Comparison of ENCODE assay signal across 8 cellular contexts in the genomic region with DNA sequence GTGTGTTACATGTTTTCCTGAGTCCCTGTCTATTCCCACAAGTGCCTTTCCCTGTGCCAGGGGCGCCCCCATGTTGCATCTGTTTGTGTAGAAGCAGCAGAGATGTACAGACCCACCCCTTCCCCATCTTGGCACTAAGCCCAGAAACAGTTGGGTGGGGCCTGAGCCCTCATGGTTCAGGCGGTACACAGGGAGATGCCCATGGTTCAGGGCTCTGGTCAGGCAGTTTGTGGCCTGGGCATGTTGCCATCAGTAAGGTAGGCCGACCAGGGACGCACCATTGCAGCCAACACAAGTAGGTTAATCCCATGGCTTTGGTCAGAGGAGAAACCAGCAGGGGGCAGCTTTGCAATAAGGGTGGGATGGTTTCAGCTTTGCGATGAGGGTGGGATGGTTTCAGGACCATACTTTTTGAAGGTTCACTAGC. TPM values are rescaled to one million over a fixed set of nuclear protein-coding genes. Genes with fewer than 3 reads are reported as not detected.
DNase-seq lines count a peak whose midpoint lies in the region; ATAC-seq and TF ChIP-seq lines count a peak whose summit lies in the region.

No MANE protein-coding gene starts in this region.

- peak overlapping the region; percentile 87 for H3K4me3 Mint-ChIP-seq in activated naive CD8-positive, alpha-beta T cell
- no peak overlapping the region for H3K4me3 Mint-ChIP-seq in activated naive CD8-positive, alpha-beta T cell treated with anti-CD3 and anti-CD28 coated beads for 36 hours

- intact Hi-C loops in psoas muscle (cut with DNase I) = no loop called here

- H3K36me3 ChIP-seq in psoas muscle (ENCODE audit: insufficient read depth in 1 of 2, low read depth in 1 of 2) = no peaks in the 10 kb centered on the region

- H3K27ac Mint-ChIP-seq in activated naive CD8-positive, alpha-beta T cell = no peak overlapping the region
- H3K27ac Mint-ChIP-seq in activated naive CD8-positive, alpha-beta T cell treated with anti-CD3 and anti-CD28 coated beads for 36 hours = no peak overlapping the region

- ATAC-seq in psoas muscle (no peak), HG02870 (IDR thresholded peaks at IDR 0.05; ENCODE audit: unreplicated experiment) (no peak), HG03442 (IDR thresholded peaks at IDR 0.05; ENCODE audit: unreplicated experiment) (no peak), HG03045 (IDR thresholded peaks at IDR 0.05; ENCODE audit: unreplicated experiment) (no peak)

- no peak overlapping the region for H3K4me3 ChIP-seq in cardiac fibroblast (replicated peaks in 1 of 2; ENCODE audit: low read depth in 2 of 2, low read length in 2 of 2)
- no peak overlapping the region for H3K4me3 ChIP-seq in psoas muscle

- 41 to 56% (median 52%) methylated on average over 5 of the region's 5 CpGs for WGBS in psoas muscle, 3 donors

- H3K4me1 ChIP-seq in psoas muscle = peaks cover 11% of the 10 kb centered on the region

- TF ChIP-seq CTCF in cardiac fibroblast (IDR thresholded peaks at IDR 0.05; ENCODE audit: low read depth, low read length) (peak; percentile 49), psoas muscle (IDR thresholded peaks at IDR 0.05) (peak; percentile 7)

- no peaks in the 10 kb centered on the region for H3K36me3 Mint-ChIP-seq in activated naive CD8-positive, alpha-beta T cell
- no peaks in the 10 kb centered on the region for H3K36me3 Mint-ChIP-seq in activated naive CD8-positive, alpha-beta T cell treated with anti-CD3 and anti-CD28 coated beads for 36 hours

- peaks cover 0 to 28% (median 23%) of the 10 kb centered on the region in 3 donors for H3K27me3 ChIP-seq in psoas muscle (ENCODE audit: insufficient read depth in 3 of 3, low read length in 2 of 3)

- no peaks in the 10 kb centered on the region for H3K9me3 ChIP-seq in psoas muscle

- peaks cover 2% of the 10 kb centered on the region for H3K27me3 Mint-ChIP-seq in activated naive CD8-positive, alpha-beta T cell
- H3K27me3 Mint-ChIP-seq in activated naive CD8-positive, alpha-beta T cell treated with anti-CD3 and anti-CD28 coated beads for 36 hours = peaks cover 28% of the 10 kb centered on the region

- H3K9me3 Mint-ChIP-seq in activated naive CD8-positive, alpha-beta T cell (ENCODE audit: low read depth) = no peaks in the 10 kb centered on the region
- no peaks in the 10 kb centered on the region for H3K9me3 Mint-ChIP-seq in activated naive CD8-positive, alpha-beta T cell treated with anti-CD3 and anti-CD28 coated beads for 36 hours

- no peak overlapping the region for H3K27ac ChIP-seq in psoas muscle

- peaks cover 26% of the 10 kb centered on the region for H3K4me1 Mint-ChIP-seq in activated naive CD8-positive, alpha-beta T cell (ENCODE audit: low read depth)
- H3K4me1 Mint-ChIP-seq in activated naive CD8-positive, alpha-beta T cell treated with anti-CD3 and anti-CD28 coated beads for 36 hours = peaks cover 28% of the 10 kb centered on the region

- no peak for DNase-seq in activated naive CD8-positive, alpha-beta T cell treated with anti-CD3 and anti-CD28 coated beads for 36 hours
- DNase-seq in NCI-H2171 (lab: John Stamatoyannopoulos, UW) (peak; percentile 48), cardiac fibroblast (ENCODE audit: low read depth in 2 of 2) (peak; percentile 36 to 46), psoas muscle (no peak)

RNA-seq across cellular contexts. Expression of gene ADGRB2, which starts 0.9 kb away (rescaled TPM):
- total RNA-seq in activated naive CD8-positive, alpha-beta T cell treated with anti-CD3 and anti-CD28 coated beads for 36 hours = under 1 TPM; 0.08 to 0.18 TPM
- total RNA-seq in psoas muscle = 1 to 10 TPM in 3 of 4 donors, under 1 TPM in 1; 0.61 to 1.8 (median 1.2) TPM
- under 1 TPM; 0.44 to 0.73 (median 0.65) TPM for polyA plus RNA-seq in psoas muscle

RNA-seq across cellular contexts. Expression of gene SPOCD1, which starts 50.8 kb away (rescaled TPM):
- total RNA-seq in activated naive CD8-positive, alpha-beta T cell treated with anti-CD3 and anti-CD28 coated beads for 36 hours = not detected
- total RNA-seq in psoas muscle = under 1 TPM in 2 of 4 donors, not detected in 2; 0.15 to 0.32 TPM
- 1 to 10 TPM in 1 of 3 donors, under 1 TPM in 2; 0.05 to 2.5 (median 0.08) TPM for polyA plus RNA-seq in psoas muscle

Comparison
In these comparisons a context has a peak if more than half of its experiments do, and no peak if none do; other contexts are left out.
1. DNase-seq: peak in NCI-H2171 (single experiment) and cardiac fibroblast (2 of 2); none in activated naive CD8-positive, alpha-beta T cell treated with anti-CD3 and anti-CD28 coated beads for 36 hours (single experiment) and psoas muscle (0 of 2).